In the genomic region with DNA sequence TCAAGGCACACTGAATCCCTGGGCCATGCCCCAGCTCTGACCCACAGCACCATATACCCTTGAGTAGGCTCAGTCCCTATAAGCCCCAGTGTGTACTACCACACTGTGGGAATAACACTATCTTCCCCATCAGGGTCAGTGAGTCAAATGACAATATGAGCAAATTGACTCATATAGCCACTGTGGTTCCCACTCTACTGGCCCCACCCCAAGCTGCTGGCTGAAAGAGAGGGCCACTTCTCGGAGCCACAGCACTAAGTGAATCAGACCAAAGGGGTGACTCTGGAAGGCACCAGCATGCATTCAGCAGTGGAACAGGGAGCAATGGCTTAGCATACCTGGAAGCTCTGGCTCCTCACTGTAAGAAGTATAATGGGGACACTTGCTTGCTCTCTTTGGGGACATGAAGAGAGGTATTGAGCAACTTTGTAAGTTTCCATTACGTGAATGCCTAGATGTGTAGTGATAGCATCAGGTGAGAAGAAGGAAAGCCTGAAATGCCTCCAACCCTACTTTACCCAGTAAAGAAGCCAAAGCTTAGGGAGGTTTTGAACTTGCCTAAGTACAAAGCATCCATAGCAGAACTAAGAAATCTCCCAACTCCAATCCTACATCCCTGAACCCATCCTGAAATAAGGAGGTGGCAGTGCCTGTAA, we compare ENCODE assay signal across 1 cellular context.
TF ChIP-seq lines count a peak whose summit lies in the region.

No MANE protein-coding gene starts in this region.

TF ChIP-seq in SK-N-SH, 30 proteins besides CTCF, POLR2A, EP300 and RAD21 (continued from another document):
- TF ChIP-seq, protein P1, sequence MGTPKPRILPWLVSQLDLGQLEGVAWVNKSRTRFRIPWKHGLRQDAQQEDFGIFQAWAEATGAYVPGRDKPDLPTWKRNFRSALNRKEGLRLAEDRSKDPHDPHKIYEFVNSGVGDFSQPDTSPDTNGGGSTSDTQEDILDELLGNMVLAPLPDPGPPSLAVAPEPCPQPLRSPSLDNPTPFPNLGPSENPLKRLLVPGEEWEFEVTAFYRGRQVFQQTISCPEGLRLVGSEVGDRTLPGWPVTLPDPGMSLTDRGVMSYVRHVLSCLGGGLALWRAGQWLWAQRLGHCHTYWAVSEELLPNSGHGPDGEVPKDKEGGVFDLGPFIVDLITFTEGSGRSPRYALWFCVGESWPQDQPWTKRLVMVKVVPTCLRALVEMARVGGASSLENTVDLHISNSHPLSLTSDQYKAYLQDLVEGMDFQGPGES (IDR thresholded peaks at IDR 0.05; ENCODE audit: low read depth, low read length) = no peak
